Comparison of ENCODE assay signal across 2 cellular contexts in the genomic region with DNA sequence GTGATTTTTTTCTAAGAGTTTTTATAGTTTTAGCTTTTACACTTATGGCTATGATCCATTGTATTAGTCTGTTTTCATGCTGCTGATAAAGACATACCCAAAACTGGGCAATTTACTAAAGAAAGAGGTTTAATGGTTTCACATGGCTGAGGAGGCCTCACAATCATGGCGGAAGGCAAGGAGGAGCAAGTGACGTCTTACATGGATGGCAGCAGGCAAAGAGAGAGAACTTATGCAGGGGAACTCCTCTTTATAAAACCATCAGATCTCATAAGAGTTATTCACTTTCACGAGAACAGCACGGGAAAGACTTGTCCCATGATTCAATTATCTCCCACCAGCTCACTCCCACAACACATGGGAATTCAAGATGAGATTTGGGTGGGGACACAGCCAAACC. TPM values are rescaled to one million over a fixed set of nuclear protein-coding genes. Genes with fewer than 3 reads are reported as not detected.
DNase-seq lines count a peak whose midpoint lies in the region; ATAC-seq, FAIRE-seq and TF ChIP-seq lines count a peak whose summit lies in the region.
"Not testable (repeated sequence)": the region's sequence is repeated elsewhere in the genome, so short reads cannot be mapped to it uniquely, and the experiment has no call there.

No MANE protein-coding gene starts in this region.

- not testable (repeated sequence) for H3K27ac ChIP-seq in K562 (ENCODE audit: extremely low read depth, low read depth, low read length); HepG2 (ENCODE audit: extremely low read length, insufficient read depth, low read length)

- not testable (repeated sequence) for H3K36me3 ChIP-seq in K562 (ENCODE audit: control insufficient read depth, insufficient read depth, low read length); HepG2 (replicated peaks in 1 of 2; ENCODE audit: control insufficient read depth in 1 of 2, insufficient read depth in 2 of 2, low read length in 2 of 2)

- TF ChIP-seq CTCF in K562 (IDR thresholded peaks at IDR 0.05 in 2 of 3, conservative IDR thresholded peaks at IDR 0.05 in 1 of 3; ENCODE audit: insufficient read depth in 2 of 3, low read depth in 1 of 3, low read length in 3 of 3); HepG2 (CRISPR knock-in tag; IDR thresholded peaks at IDR 0.05): not testable (repeated sequence)

- H3K9me1 ChIP-seq in K562 (ENCODE audit: control insufficient read depth, insufficient read depth, low read length) = not testable (repeated sequence)

- H3K4me3 ChIP-seq in K562; HepG2 (replicated peaks in 1 of 3; ENCODE audit: insufficient read depth in 1 of 3, low read depth in 2 of 3, low read length in 3 of 3): not testable (repeated sequence)

- H3K4me1 ChIP-seq in K562 (replicated peaks in 1 of 2; ENCODE audit: control insufficient read depth in 2 of 2, insufficient read depth in 2 of 2, low read length in 2 of 2); HepG2 (ENCODE audit: insufficient read depth, low read length): not testable (repeated sequence)

- H4K20me1 ChIP-seq in K562 (replicated peaks; ENCODE audit: control insufficient read depth, insufficient read depth, low read length); HepG2 (ENCODE audit: insufficient read depth, low read length): not testable (repeated sequence)

- not testable (repeated sequence) for DNase-seq in K562 (ENCODE audit: extremely low read depth in 1 of 4, low spot score in 3 of 4); HepG2 (ENCODE audit: low spot score)

- H2AFZ ChIP-seq in K562 (ENCODE audit: low read depth, low read length); HepG2 (ENCODE audit: low read length): not testable (repeated sequence)

- TF ChIP-seq POLR2A in K562 (conservative IDR thresholded peaks at IDR 0.05); HepG2 (IDR thresholded peaks at IDR 0.05; ENCODE audit: insufficient read depth in 1 of 2, low read depth in 2 of 2, low read length in 2 of 2): not testable (repeated sequence)

- peaks cover 9 to 24% of the 10 kb centered on the region in 2 experiments for H3K27me3 ChIP-seq in K562 (ENCODE audit: control insufficient read depth in 2 of 2, insufficient read depth in 2 of 2, low read length in 2 of 2)
- H3K27me3 ChIP-seq in HepG2 (ENCODE audit: control insufficient read depth in 1 of 2, insufficient read depth in 2 of 2, low read length in 2 of 2) = not testable (repeated sequence)

- in situ Hi-C loops in K562 (cut with MboI); HepG2 (cut with HindIII; ENCODE audit: extremely low pct_ligation_motif_present, low pct_unique_long_range_greater_than_20kb): not testable (repeated sequence)

- intact Hi-C loops in K562 (cut with micrococcal nuclease); HepG2 (cut with micrococcal nuclease; ENCODE audit: unreplicated experiment): not testable (repeated sequence)

- not testable (repeated sequence) for TF ChIP-seq EP300 in K562 (IDR thresholded peaks at IDR 0.05; ENCODE audit: low read length); HepG2 (IDR thresholded peaks at IDR 0.05; ENCODE audit: low read depth in 2 of 2, low read length in 2 of 2); HepG2 (CRISPR knock-in tag; IDR thresholded peaks at IDR 0.05; ENCODE audit: borderline replicate concordance)

- CTCF ChIA-PET in K562 (lab: Yijun Ruan, JAX; ENCODE audit: low intra/inter-chr PET ratio); HepG2 (lab: Yijun Ruan, JAX; ENCODE audit: low intra/inter-chr PET ratio, low total read pairs): not testable (repeated sequence)

- not testable (repeated sequence) for BruUV-seq in K562 (replicated peaks; lab: Mats Ljungman, UMichigan); HepG2 (replicated peaks; lab: Mats Ljungman, UMichigan)

- not testable (repeated sequence) for H3K79me2 ChIP-seq in K562 (ENCODE audit: control insufficient read depth, insufficient read depth, low read length); HepG2 (ENCODE audit: insufficient read depth, low read length)

- H3K9ac ChIP-seq in K562 (ENCODE audit: insufficient read depth in 1 of 2, low read depth in 2 of 2, low read length in 2 of 2); HepG2 (ENCODE audit: insufficient read depth, low read depth, low read length): not testable (repeated sequence)

- not testable (repeated sequence) for TF ChIP-seq RAD21 in K562 (CRISPR knock-in tag; conservative IDR thresholded peaks at IDR 0.05 in 1 of 2, IDR thresholded peaks at IDR 0.05 in 1 of 2); HepG2 (CRISPR knock-in tag; IDR thresholded peaks at IDR 0.05)

- POLR2A ChIA-PET in K562 (lab: Yijun Ruan, JAX); HepG2 (lab: Yijun Ruan, JAX): not testable (repeated sequence)

- not testable (repeated sequence) for H3K9me3 ChIP-seq in K562 (replicated peaks; ENCODE audit: control insufficient read depth, insufficient read depth, low read depth, low read length); HepG2 (ENCODE audit: low read length)

- FAIRE-seq in K562 (lab: Jason Lieb, UNC); HepG2 (lab: Jason Lieb, UNC): not testable (repeated sequence)

- WGBS in K562 (ENCODE audit: insufficient coverage, low coverage, missing lambda C conversion rate) = 8% methylated on average over 4 of the region's 4 CpGs
- 51% methylated on average over 4 of the region's 4 CpGs for WGBS in HepG2 (ENCODE audit: low lambda C conversion rate)

- not testable (repeated sequence) for H3K4me2 ChIP-seq in K562 (ENCODE audit: insufficient read depth, low read length); HepG2 (ENCODE audit: low read depth, low read length)

- not testable (repeated sequence) for ATAC-seq in K562, HepG2

TF ChIP-seq in K562, 482 proteins besides CTCF, POLR2A, EP300 and RAD21:
- TF ChIP-seq ZNF431 (CRISPR knock-in tag; IDR thresholded peaks at IDR 0.05) = peak; percentile 97

TF ChIP-seq in HepG2, 621 proteins besides CTCF, POLR2A, EP300 and RAD21:
- peak; percentile 62; the same call in 1 of the 2 replicates for TF ChIP-seq ZNF431 (CRISPR knock-in tag; IDR thresholded peaks at IDR 0.05; ENCODE audit: borderline replicate concordance, low read depth)
TF ChIP-seq in HepG2: peak in this region for 1; not testable (repeated sequence) for 620.

RNA-seq across cellular contexts. Expression of a gene that starts 29.2 kb away (rescaled TPM):
- total RNA-seq in K562 (2011; cell fraction: chromatin; rRNA removed; ENCODE audit: low replicate concordance) = 16.7 and 18.9 TPM in 2 replicates
- total RNA-seq in K562 (2011; cell fraction: nucleolus; rRNA removed) = 11.3 and 14.2 TPM in 2 replicates
- total RNA-seq in K562 (2011; cell fraction: nucleoplasm; rRNA removed) = 13.0 and 15.7 TPM in 2 replicates
- 32.4 and 35.4 TPM in 2 replicates for total RNA-seq in K562 (2014; rRNA removed)
- 39.5 TPM in 2 replicates for total RNA-seq in K562 (2014; rRNA removed; fragmentation: Illumina TruSeq; extraction: Trizol)
- total RNA-seq in K562 (2015; rRNA removed; fragmentation: Illumina TruSeq; extraction: Trizol) = 39.9 and 47.1 TPM in 2 replicates
- total RNA-seq in K562 (2021) = 48.6 and 55.1 TPM in 2 replicates
- 27.6 and 33.9 TPM in 2 replicates for polyA plus RNA-seq in K562 (2011; rRNA removed)
- 21.9 and 24.6 TPM in 2 replicates for polyA plus RNA-seq in K562 (2011; cell fraction: cytosol; rRNA removed)
- polyA plus RNA-seq in K562 (2011; cell fraction: nucleus; rRNA removed) = 16.0 and 18.0 TPM in 2 replicates
- polyA plus RNA-seq in K562 (2012) = 44.1 and 57.9 TPM in 2 replicates
- 44.2 and 51.7 TPM in 2 replicates for polyA plus RNA-seq in K562 (2014; fragmentation: Illumina TruSeq; extraction: Trizol)
- polyA plus RNA-seq in K562 (2014; fragmentation: Nextera tagmentation; extraction: Ambion mirVana) = 10 to 100 TPM; 43.6 to 85.6 TPM
- 48.0 and 52.1 TPM in 2 replicates for polyA plus RNA-seq in K562 (2014; rRNA removed)
- polyA minus RNA-seq in K562 (2011; rRNA and poly(A)+ RNA removed) = 36.7 and 41.5 TPM in 2 replicates
- 21.9 and 23.6 TPM in 2 replicates for polyA minus RNA-seq in K562 (2011; cell fraction: cytosol; rRNA and poly(A)+ RNA removed)
- 12.4 and 19.3 TPM in 2 replicates for polyA minus RNA-seq in K562 (2011; cell fraction: nucleus; rRNA and poly(A)+ RNA removed)
- 94.6 and 136 TPM in 2 replicates for total RNA-seq in HepG2 (2016; rRNA removed; fragmentation: Illumina TruSeq; extraction: Trizol)
- total RNA-seq in HepG2 (2016; cell fraction: cytosol; rRNA removed; fragmentation: Illumina TruSeq; extraction: Trizol; ENCODE audit: low read depth) = 43.5 and 49.5 TPM in 2 replicates
- 97.0 and 143 TPM in 2 replicates for total RNA-seq in HepG2 (2016; cell fraction: insoluble cytoplasmic fraction; rRNA removed; fragmentation: Illumina TruSeq; extraction: Trizol)
- total RNA-seq in HepG2 (2016; cell fraction: membrane; rRNA removed; fragmentation: Illumina TruSeq; extraction: Trizol) = 53.6 and 54.9 TPM in 2 replicates
- 47.8 and 48.8 TPM in 2 replicates for total RNA-seq in HepG2 (2016; cell fraction: nucleus; rRNA removed; fragmentation: Illumina TruSeq; extraction: Trizol)
- 47.0 and 49.3 TPM in 2 replicates for polyA plus RNA-seq in HepG2 (2011; rRNA removed)
- polyA plus RNA-seq in HepG2 (2011; cell fraction: cytosol; rRNA removed) = 37.8 and 38.1 TPM in 2 replicates
- polyA plus RNA-seq in HepG2 (2011; cell fraction: nucleus; rRNA removed) = 17.2 and 18.0 TPM in 2 replicates
- 83.2 and 94.2 TPM in 2 replicates for polyA plus RNA-seq in HepG2 (2012)
- polyA plus RNA-seq in HepG2 (2016; cell fraction: cytosol; fragmentation: Illumina TruSeq; extraction: Trizol; ENCODE audit: low read depth) = 53.4 and 54.1 TPM in 2 replicates
- polyA plus RNA-seq in HepG2 (2016; cell fraction: insoluble cytoplasmic fraction; fragmentation: Illumina TruSeq; extraction: Trizol; ENCODE audit: low read depth) = 156 and 162 TPM in 2 replicates
- 50.8 and 57.2 TPM in 2 replicates for polyA plus RNA-seq in HepG2 (2016; cell fraction: membrane; fragmentation: Illumina TruSeq; extraction: Trizol; ENCODE audit: low read depth)
- polyA plus RNA-seq in HepG2 (2016; cell fraction: nucleus; fragmentation: Illumina TruSeq; extraction: Trizol; ENCODE audit: insufficient read depth, low read depth) = 68.0 and 75.7 TPM in 2 replicates
- 33.6 and 37.6 TPM in 2 replicates for polyA minus RNA-seq in HepG2 (2011; rRNA and poly(A)+ RNA removed; ENCODE audit: low replicate concordance)
- polyA minus RNA-seq in HepG2 (2011; cell fraction: cytosol; rRNA and poly(A)+ RNA removed) = 27.5 and 33.1 TPM in 2 replicates
- polyA minus RNA-seq in HepG2 (2011; cell fraction: nucleus; rRNA and poly(A)+ RNA removed) = 33.5 and 36.7 TPM in 2 replicates
